ENCODE assay signal across 20 cellular contexts in genomic region chr17:79597040-79597439, GRCh38. TPM values are rescaled to one million over a fixed set of nuclear protein-coding genes. Genes with fewer than 3 reads are reported as not detected.
A peak's percentile ranks its signal among the peaks of the same experiment; 100 is the strongest.
DNase-seq lines count a peak whose midpoint lies in the region; ATAC-seq and TF ChIP-seq lines count a peak whose summit lies in the region.
"Had no signal": no experiment of that assay in that cellular context is flagged by ENCODE, and none has a peak within 500 bp of the region (broad histone marks: within the 10 kb centered on the region; RNA-seq: fewer than 3 reads in every experiment).

No MANE protein-coding gene starts in this region.

- no peak overlapping the region for H2AK5ac ChIP-seq in H9 (ENCODE audit: insufficient read length, low read length)
- peak overlapping the region; percentile 37 for H2AK5ac ChIP-seq in neuronal stem cell (ENCODE audit: low read depth, low read length)

- H2AFZ ChIP-seq in H9 (ENCODE audit: low read length), result no peak overlapping the region
- H2AFZ ChIP-seq in neuronal stem cell (ENCODE audit: low read length), result no peak overlapping the region
- H2AFZ ChIP-seq: GM23248 had no signal

- ATAC-seq in GM19351 (IDR thresholded peaks at IDR 0.05; ENCODE audit: unreplicated experiment), result no peak
- ATAC-seq: HCT116 had no signal

- H3K4me3 Mint-ChIP-seq in H9, result no peak overlapping the region
- H3K4me3 Mint-ChIP-seq: CD14-positive monocyte; CD4-positive, alpha-beta T cell; CD8-positive, alpha-beta memory T cell had no signal

- H2BK120ac ChIP-seq in H9 (ENCODE audit: low read depth, low read length, poor library complexity, severe bottlenecking) (no peak overlapping the region), neuronal stem cell (ENCODE audit: low read depth, low read length) (no peak overlapping the region)

- no peak overlapping the region for H4K91ac ChIP-seq in H9 (ENCODE audit: insufficient read length, low read depth, low read length)
- no peak overlapping the region for H4K91ac ChIP-seq in neuronal stem cell (ENCODE audit: low read depth, low read length, poor library complexity)

- no CpG with 5 or more reads among the region's 8 CpGs for WGBS in H9 (ENCODE audit: extremely low coverage, insufficient read length, low lambda C conversion rate)
- whole genome bisulfite sequencing in neuronal stem cell (ENCODE audit: extremely low coverage in 2 of 2, insufficient read length in 2 of 2, insufficient replicate concordance in 1 of 2), 2 donors, result no CpG with 5 or more reads among the region's 8 CpGs

- no peak overlapping the region for H2BK20ac ChIP-seq in H9 (ENCODE audit: low read depth, low read length, poor library complexity, severe bottlenecking)

- H3K27ac ChIP-seq in BLaER1 treated with 17β-estradiol and CSF1 and Interleukin-3, amounts not matched to agents 10 nM and 100 nM, result no peak overlapping the region
- H3K27ac ChIP-seq in H9 (ENCODE audit: insufficient read length, low read depth, low read length), result no peak overlapping the region
- H3K27ac ChIP-seq in neuronal stem cell (replicated peaks; ENCODE audit: low read length), result no peak overlapping the region
- H3K27ac ChIP-seq: GM23248 had no signal

- H3K36me3 ChIP-seq in BLaER1 treated with 17β-estradiol and CSF1 and Interleukin-3, amounts not matched to agents 10 nM and 100 nM, result no peaks in the 10 kb centered on the region
- peaks cover 0 to 1% of the 10 kb centered on the region in 2 donors for H3K36me3 ChIP-seq in neuronal stem cell (replicated peaks in 1 of 2; ENCODE audit: control insufficient read depth in 2 of 2, insufficient read depth in 2 of 2, low read length in 2 of 2)

- H2BK15ac ChIP-seq in H9 (ENCODE audit: low read depth, low read length) (no peak overlapping the region), neuronal stem cell (ENCODE audit: low read length) (peak overlapping the region; percentile 46)

- H3K18ac ChIP-seq in H9 (ENCODE audit: insufficient read length, low read depth, low read length) (no peak overlapping the region), neuronal stem cell (ENCODE audit: low read length) (peak overlapping the region; percentile 46)

- peaks cover 46% of the 10 kb centered on the region for H3K27me3 Mint-ChIP-seq in H9 (ENCODE audit: low read depth)

- no peaks in the 10 kb centered on the region for H3K9me3 ChIP-seq in BLaER1 treated with 17β-estradiol and CSF1 and Interleukin-3, amounts not matched to agents 10 nM and 100 nM (replicated peaks in 1 of 11)
- H3K9me3 ChIP-seq in H9 (ENCODE audit: control insufficient read depth, low read depth, low read length) (no peaks in the 10 kb centered on the region), neuronal stem cell (replicated peaks in 1 of 2; ENCODE audit: control insufficient read depth in 2 of 2, insufficient read depth in 1 of 2, low read depth in 1 of 2, low read length in 2 of 2) (peaks cover 0 to 4% of the 10 kb centered on the region in 2 donors)

- H3K23ac ChIP-seq in H9 (ENCODE audit: insufficient read length, low read depth, low read length) (no peak overlapping the region), neuronal stem cell (ENCODE audit: low read depth, low read length, poor library complexity) (no peak overlapping the region)

- H3K79me1 ChIP-seq in H9 (ENCODE audit: insufficient read depth, low read depth, low read length, poor library complexity, severe bottlenecking) (no peaks in the 10 kb centered on the region), neuronal stem cell (ENCODE audit: low read depth, low read length) (no peaks in the 10 kb centered on the region)

- H2BK12ac ChIP-seq in H9 (ENCODE audit: insufficient read length, low read depth, low read length) (no peak overlapping the region), neuronal stem cell (ENCODE audit: low read length) (no peak overlapping the region)

- H4K5ac ChIP-seq in H9 (ENCODE audit: insufficient read length, low read depth, low read length), result no peak overlapping the region

- no peak overlapping the region for H2BK5ac ChIP-seq in H9 (ENCODE audit: insufficient read length, low read length)
- no peak overlapping the region for H2BK5ac ChIP-seq in neuronal stem cell (ENCODE audit: low read length)

- no peak overlapping the region for H3K4ac ChIP-seq in H9 (ENCODE audit: low read depth, low read length)
- no peak overlapping the region for H3K4ac ChIP-seq in neuronal stem cell (ENCODE audit: low read length)

- TF ChIP-seq CTCF in H9 (conservative IDR thresholded peaks at IDR 0.05), result no peak

- no peak overlapping the region for H3K27ac Mint-ChIP-seq in H9
- H3K27ac Mint-ChIP-seq: CD14-positive monocyte; CD4-positive, alpha-beta T cell; CD8-positive, alpha-beta memory T cell had no signal

- H3T11ph ChIP-seq in H9 (ENCODE audit: low read length), result no peak overlapping the region

- H3K14ac ChIP-seq in H9 (ENCODE audit: insufficient read depth, low read length) (peak overlapping the region; percentile 21; the same call in 1 of the 2 replicates), neuronal stem cell (ENCODE audit: low read length) (no peak overlapping the region)

- H3K79me2 ChIP-seq in H9 (ENCODE audit: insufficient read depth, low read length), result no peaks in the 10 kb centered on the region

- DNase-seq in H9, result no peak
- DNase-seq in cerebellum (ENCODE audit: low spot score), result peak; percentile 54
- no peak for DNase-seq in neuronal stem cell (ENCODE audit: low spot score)
- DNase-seq in stimulated activated CD4-positive, alpha-beta T cell treated with anti-CD3 and anti-CD28 coated beads, Interleukin-4, amount 100 ng/mL, for 24 hours, result no peak
- DNase-seq in HT-29 (ENCODE audit: low spot score), result no peak
- DNase-seq in Kasumi-1 (lab: John Stamatoyannopoulos, UW), result no peak
- DNase-seq: CD4-positive, alpha-beta T cell; CD8-positive, alpha-beta memory T cell; DMS 273 treated with DMSO at 0.1 percent for 48 hours; DMS79; EL; GF-D8; GM23248; H7 had no signal

- no peak overlapping the region for H3K4me3 ChIP-seq in BLaER1 treated with 17β-estradiol and CSF1 and Interleukin-3, amounts not matched to agents 10 nM and 100 nM
- H3K4me3 ChIP-seq in neuronal stem cell (ENCODE audit: low read length in 2 of 2), result no peak overlapping the region
- H3K4me3 ChIP-seq: GM23248 had no signal

- peaks cover 0 to 31% (median 3%) of the 10 kb centered on the region in 11 experiments; a peak in 8 of 22 replicates for H4K20me1 ChIP-seq in BLaER1 treated with 17β-estradiol and CSF1 and Interleukin-3, amounts not matched to agents 10 nM and 100 nM
- no peaks in the 10 kb centered on the region for H4K20me1 ChIP-seq in H9 (ENCODE audit: control insufficient read depth, insufficient read depth, insufficient read length)

- peaks cover 14 to 70% (median 54%) of the 10 kb centered on the region in 10 experiments for H3K4me1 ChIP-seq in BLaER1 treated with 17β-estradiol and CSF1 and Interleukin-3, amounts not matched to agents 10 nM and 100 nM
- H3K4me1 ChIP-seq in H9 (ENCODE audit: insufficient read depth, low read length) (peaks cover 1% of the 10 kb centered on the region; the same call in 1 of the 2 replicates), neuronal stem cell (ENCODE audit: control insufficient read depth in 2 of 2, insufficient read depth in 1 of 2, low read depth in 1 of 2, low read length in 2 of 2) (peaks cover 0 to 17% of the 10 kb centered on the region in 2 donors)

- no peaks in the 10 kb centered on the region for H3K36me3 Mint-ChIP-seq in H9 (ENCODE audit: insufficient read depth in 1 of 3, low read depth in 3 of 3)
- H3K36me3 Mint-ChIP-seq: CD14-positive monocyte; CD8-positive, alpha-beta memory T cell had no signal

- peaks cover 7% of the 10 kb centered on the region in 2 experiments for H3K4me1 Mint-ChIP-seq in H9
- H3K4me1 Mint-ChIP-seq: CD14-positive monocyte; CD8-positive, alpha-beta memory T cell had no signal

- H4K8ac ChIP-seq in H9 (replicated peaks; ENCODE audit: insufficient read length, low read depth, low read length) (no peak overlapping the region), neuronal stem cell (ENCODE audit: low read depth, low read length) (no peak overlapping the region)

- no peak overlapping the region for H3K56ac ChIP-seq in H9 (ENCODE audit: insufficient read length, low read depth, low read length)

- H3K23me2 ChIP-seq in H9 (ENCODE audit: insufficient read length, low read depth, low read length, poor library complexity, severe bottlenecking), result no peaks in the 10 kb centered on the region

- no peak overlapping the region for H3K9ac ChIP-seq in BLaER1 treated with 17β-estradiol and CSF1 and Interleukin-3, amounts not matched to agents 10 nM and 100 nM
- H3K9ac ChIP-seq in H9 (ENCODE audit: extremely low read depth, insufficient read length, low read length) (no peak overlapping the region), neuronal stem cell (ENCODE audit: low read depth, low read length, poor library complexity) (no peak overlapping the region)
- H3K9ac ChIP-seq: GM23248 had no signal

- H3K4me2 ChIP-seq in BLaER1 treated with 17β-estradiol and CSF1 and Interleukin-3, amounts not matched to agents 10 nM and 100 nM, result peak overlapping the region in 7 of 11 experiments; percentile 51 to 87 (median 79); a peak in 8 of 22 replicates
- H3K4me2 ChIP-seq in H9 (ENCODE audit: insufficient read depth, insufficient read length, low read length) (no peak overlapping the region), neuronal stem cell (ENCODE audit: insufficient read depth, low read length, poor library complexity, severe bottlenecking) (no peak overlapping the region)

- peaks cover 13 to 39% (median 25%) of the 10 kb centered on the region in 11 experiments for H3K27me3 ChIP-seq in BLaER1 treated with 17β-estradiol and CSF1 and Interleukin-3, amounts not matched to agents 10 nM and 100 nM
- H3K27me3 ChIP-seq in H9 (ENCODE audit: insufficient read depth, low read length) (no peaks in the 10 kb centered on the region), neuronal stem cell (ENCODE audit: control insufficient read depth in 3 of 3, insufficient read depth in 3 of 3, low read depth in 1 of 3, low read length in 3 of 3) (peaks cover 0 to 65% (median 3%) of the 10 kb centered on the region in 3 experiments)

- H3K9me3 Mint-ChIP-seq in H9, result no peaks in the 10 kb centered on the region; a peak in 1 of 5 replicates
- H3K9me3 Mint-ChIP-seq: CD4-positive, alpha-beta T cell had no signal

RNA-seq across cellular contexts. Expression of gene RBFOX3, which starts 13.8 kb away (rescaled TPM):
- total RNA-seq in H9 (2021) (10.2 and 12.4 TPM in 2 replicates), cerebellum (12.3 TPM)
- polyA plus RNA-seq in neuronal stem cell (2013, experiment 1 of 2), result 13.0 TPM
- polyA plus RNA-seq in neuronal stem cell (2013, experiment 2 of 2), result 12.5 TPM
- not detected in 2 replicates for total RNA-seq in HT-29 (2014; rRNA removed; shearing (Covaris generic))
- total RNA-seq: A172; A673; CD4-positive, alpha-beta T cell; CD8-positive, alpha-beta memory T cell; GM23248 had no signal
- polyA plus RNA-seq: CD14-positive monocyte; CD8-positive, alpha-beta memory T cell; GM23248 had no signal

Comparison
In these comparisons a context has a peak if more than half of its experiments do, and no peak if none do; other contexts are left out.
1. H3K4me2 ChIP-seq: peak in BLaER1 treated with 17β-estradiol and CSF1 and Interleukin-3, amounts not matched to agents 10 nM and 100 nM (7 of 11); none in H9 (single experiment) and neuronal stem cell (single experiment).
2. RNA of gene RBFOX3, which starts 13.8 kb away (total RNA-seq): 10.2 to 12.4 TPM in H9 and 12.3 TPM in cerebellum (single experiment); not detected in HT-29; every median in the first group is over 10 times any median in the second.